ENCODE assay signal across 9 cellular contexts in genomic region chr2:19488009-19488691, GRCh38.
DNase-seq lines count a peak whose midpoint lies in the region; ATAC-seq, FAIRE-seq and TF ChIP-seq lines count a peak whose summit lies in the region.
"Had no signal": no experiment of that assay in that cellular context is flagged by ENCODE, and none has a peak within 500 bp of the region (broad histone marks: within the 10 kb centered on the region; RNA-seq: fewer than 3 reads in every experiment).

No MANE protein-coding gene starts in this region.

- ATAC-seq in GM18499 (IDR thresholded peaks at IDR 0.05; ENCODE audit: insufficient read depth, unreplicated experiment): peak; percentile 96

- DNase-seq in H4 (ENCODE audit: low spot score) (peak; percentile 60), HTR-8/SVneo (ENCODE audit: insufficient read length, low spot score) (peak; percentile 11), fibroblast of pulmonary artery (ENCODE audit: low read depth) (peak; percentile 68), globus pallidus (ENCODE audit: low spot score) (no peak), germinal center (ENCODE audit: low spot score) (no peak), cardiac septum (ENCODE audit: low spot score) (no peak)
- no peak for DNase-seq in activated CD4-positive, CD25-positive, alpha-beta regulatory T cell treated with anti-CD3 and anti-CD28 coated beads, Interleukin-2, amount 50 U/mL, for 72 hours
- DNase-seq: naive B cell had no signal

- no peak for TF ChIP-seq CTCF in fibroblast of pulmonary artery (IDR thresholded peaks at IDR 0.05; ENCODE audit: low read length, missing control alignments)

- intact Hi-C loops in cardiac septum (cut with DNase I): no loop called here

- H3K4me3 ChIP-seq in fibroblast of pulmonary artery (replicated peaks; ENCODE audit: low read depth, low read length): no peak overlapping the region

- no peak for FAIRE-seq in HTR-8/SVneo (lab: Jason Lieb, UNC)

Comparison
In these comparisons a context has a peak if more than half of its experiments do, and no peak if none do; other contexts are left out.
1. DNase-seq: peak in H4 (single experiment), HTR-8/SVneo (single experiment) and fibroblast of pulmonary artery (single experiment); none in activated CD4-positive, CD25-positive, alpha-beta regulatory T cell treated with anti-CD3 and anti-CD28 coated beads, Interleukin-2, amount 50 U/mL, for 72 hours (single experiment), globus pallidus (single experiment), germinal center (single experiment) and cardiac septum (single experiment).